Comparison of ENCODE assay signal across 8 cellular contexts in genomic region chr3:35664460-35664919, GRCh38. TPM values are rescaled to one million over a fixed set of nuclear protein-coding genes. Genes with fewer than 3 reads are reported as not detected.
DNase-seq lines count a peak whose midpoint lies in the region; ATAC-seq, FAIRE-seq and TF ChIP-seq lines count a peak whose summit lies in the region.

No MANE protein-coding gene starts in this region.

- H3K36me3 ChIP-seq in astrocyte (ENCODE audit: insufficient read depth, low read length): no peaks in the 10 kb centered on the region
- H3K36me3 ChIP-seq in upper lobe of right lung: no peaks in the 10 kb centered on the region
- no peaks in the 10 kb centered on the region for H3K36me3 ChIP-seq in CD4-positive, alpha-beta memory T cell (ENCODE audit: insufficient read depth, low read length)

- H3K9ac ChIP-seq in astrocyte (ENCODE audit: low read length): peak overlapping the region; percentile 14

- peak overlapping the region; percentile 69 for H2AFZ ChIP-seq in astrocyte (ENCODE audit: low read depth, low read length)

- H3K27ac ChIP-seq in astrocyte (ENCODE audit: low read depth, low read length) (peak overlapping the region; percentile 22), upper lobe of right lung (no peak overlapping the region)
- no peak overlapping the region for H3K27ac ChIP-seq in CD4-positive, alpha-beta memory T cell (ENCODE audit: low read depth, low read length)

- in situ Hi-C loops in ACHN (cut with HindIII; ENCODE audit: low pct_ligation_motif_present, low pct_unique_long_range_greater_than_20kb, low sequenced_read_pairs): no loop called here

- peaks cover 20% of the 10 kb centered on the region for H3K4me1 ChIP-seq in astrocyte (ENCODE audit: insufficient read depth, low read length)
- no peaks in the 10 kb centered on the region for H3K4me1 ChIP-seq in upper lobe of right lung
- H3K4me1 ChIP-seq in CD4-positive, alpha-beta memory T cell (ENCODE audit: insufficient read depth, low read length): no peaks in the 10 kb centered on the region

- TF ChIP-seq CTCF in astrocyte (IDR thresholded peaks at IDR 0.05; ENCODE audit: insufficient read depth, low read depth, low read length) (no peak), upper lobe of right lung (IDR thresholded peaks at IDR 0.05) (no peak)

- H3K27ac Mint-ChIP-seq in astrocyte (ENCODE audit: unreplicated experiment): no peak overlapping the region
- H3K27ac Mint-ChIP-seq in CD4-positive, alpha-beta memory T cell: no peak overlapping the region

- H3K27me3 ChIP-seq in astrocyte (ENCODE audit: insufficient read depth, low read length): no peaks in the 10 kb centered on the region
- H3K27me3 ChIP-seq in upper lobe of right lung: no peaks in the 10 kb centered on the region
- no peaks in the 10 kb centered on the region for H3K27me3 ChIP-seq in CD4-positive, alpha-beta memory T cell (ENCODE audit: insufficient read depth, low read length)

- no peaks in the 10 kb centered on the region for H3K36me3 Mint-ChIP-seq in astrocyte (ENCODE audit: low read depth, unreplicated experiment)
- H3K36me3 Mint-ChIP-seq in CD4-positive, alpha-beta memory T cell: no peaks in the 10 kb centered on the region

- DNase-seq in ACHN (peak; percentile 71), NCI-H1436 treated with DMSO at 0.1 percent for 48 hours (lab: John Stamatoyannopoulos, UW) (peak; percentile 14), astrocyte (ENCODE audit: low read depth) (peak; percentile 79), kidney glomerular epithelial cell (lab: John Stamatoyannopoulos, UW) (peak; percentile 90), upper lobe of right lung (peak; percentile 59), GM19239 (ENCODE audit: insufficient read length, low spot score) (no peak)
- no peak for DNase-seq in CD4-positive, alpha-beta memory T cell

- intact Hi-C loops in upper lobe of right lung (cut with DNase I): no loop called here
- intact Hi-C loops in CD4-positive, alpha-beta memory T cell (cut with micrococcal nuclease): no loop called here

- CTCF ChIA-PET in CD4-positive, alpha-beta memory T cell (lab: Charles Lee; ENCODE audit: partially characterized antibody): no interaction called here

- no peaks in the 10 kb centered on the region for H3K9me3 Mint-ChIP-seq in astrocyte (ENCODE audit: unreplicated experiment)
- H3K9me3 Mint-ChIP-seq in CD4-positive, alpha-beta memory T cell: peaks cover 0 to 4% (median 2%) of the 10 kb centered on the region in 8 donors

- H3K4me1 Mint-ChIP-seq in astrocyte (ENCODE audit: low read depth, unreplicated experiment): peaks cover 12% of the 10 kb centered on the region
- no peaks in the 10 kb centered on the region for H3K4me1 Mint-ChIP-seq in CD4-positive, alpha-beta memory T cell

- no peaks in the 10 kb centered on the region for H3K9me3 ChIP-seq in astrocyte (ENCODE audit: insufficient read depth, low read depth, low read length)
- no peaks in the 10 kb centered on the region for H3K9me3 ChIP-seq in upper lobe of right lung
- H3K9me3 ChIP-seq in CD4-positive, alpha-beta memory T cell (ENCODE audit: control insufficient read depth in 1 of 2, low read length in 2 of 2): no peaks in the 10 kb centered on the region

- H3K4me2 ChIP-seq in astrocyte (ENCODE audit: low read length): peak overlapping the region; percentile 74

- H3K4me3 ChIP-seq in astrocyte (ENCODE audit: insufficient read depth, low read depth, low read length) (peak overlapping the region; percentile 30), upper lobe of right lung (no peak overlapping the region)
- no peak overlapping the region for H3K4me3 ChIP-seq in CD4-positive, alpha-beta memory T cell (ENCODE audit: low read length in 2 of 2)

- H3K79me2 ChIP-seq in astrocyte (ENCODE audit: insufficient read depth, low read length): no peaks in the 10 kb centered on the region

- peaks cover 3% of the 10 kb centered on the region for H3K27me3 Mint-ChIP-seq in astrocyte (ENCODE audit: low read depth, unreplicated experiment)
- no peaks in the 10 kb centered on the region for H3K27me3 Mint-ChIP-seq in CD4-positive, alpha-beta memory T cell

- POLR2A ChIA-PET in CD4-positive, alpha-beta memory T cell (lab: Charles Lee; ENCODE audit: partially characterized antibody): interaction anchor here (0.7 kb wide), 1 partner anchor 11 kb away, joined by 3 read pairs; no protein-coding TSS in a partner anchor

- ATAC-seq in GM21825 (IDR thresholded peaks at IDR 0.05; ENCODE audit: unreplicated experiment): peak; percentile 92
- peak; percentile 28 for ATAC-seq in upper lobe of right lung

- no peak overlapping the region for H3K4me3 Mint-ChIP-seq in astrocyte (ENCODE audit: unreplicated experiment)
- no peak overlapping the region for H3K4me3 Mint-ChIP-seq in CD4-positive, alpha-beta memory T cell

- no peaks in the 10 kb centered on the region for H4K20me1 ChIP-seq in astrocyte (ENCODE audit: insufficient read depth, low read length)

- FAIRE-seq in astrocyte (lab: Jason Lieb, UNC) (no peak), GM19239 (lab: Jason Lieb, UNC) (no peak)

RNA-seq across cellular contexts. Expression of gene ARPP21, which starts 25.2 kb away (rescaled TPM):
- total RNA-seq in astrocyte: 0.45 and 0.84 TPM in 2 replicates
- not detected for total RNA-seq in upper lobe of right lung
- not detected for total RNA-seq in CD4-positive, alpha-beta memory T cell
- polyA plus RNA-seq in CD4-positive, alpha-beta memory T cell: not detected

Comparison
In these comparisons a context has a peak if more than half of its experiments do, and no peak if none do; other contexts are left out.
1. DNase-seq: peak in ACHN (single experiment), NCI-H1436 treated with DMSO at 0.1 percent for 48 hours (single experiment), astrocyte (single experiment), kidney glomerular epithelial cell (single experiment) and upper lobe of right lung (single experiment); none in GM19239 (single experiment) and CD4-positive, alpha-beta memory T cell (0 of 5).